Comparison of ENCODE assay signal across 25 cellular contexts in the genomic region with DNA sequence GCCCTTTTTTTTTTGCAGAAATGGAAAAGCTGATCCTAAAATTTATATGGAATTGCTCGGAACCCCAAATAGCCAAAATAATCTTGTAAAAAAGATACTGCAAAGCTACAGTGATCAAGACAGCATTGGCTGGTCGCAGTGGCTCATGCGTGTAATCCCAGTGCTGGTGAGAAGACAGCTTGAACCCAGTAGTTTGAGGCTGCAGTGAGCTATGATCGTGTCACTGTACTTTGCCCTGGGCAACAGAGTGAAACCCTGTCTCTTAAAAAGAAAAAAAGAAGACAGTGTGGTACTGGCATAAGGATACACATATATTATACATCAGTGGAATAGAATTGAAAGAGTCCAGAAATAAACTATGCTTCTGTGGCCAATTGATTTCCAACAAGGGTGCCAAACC. TPM values are rescaled to one million over a fixed set of nuclear protein-coding genes. Genes with fewer than 3 reads are reported as not detected.
DNase-seq lines count a peak whose midpoint lies in the region; ATAC-seq and TF ChIP-seq lines count a peak whose summit lies in the region.
"Had no signal": no experiment of that assay in that cellular context is flagged by ENCODE, and none has a peak within 500 bp of the region (broad histone marks: within the 10 kb centered on the region; RNA-seq: fewer than 3 reads in every experiment).

No MANE protein-coding gene starts in this region.

- peaks cover 57% of the 10 kb centered on the region for H3K79me2 ChIP-seq in Karpas-422 (ENCODE audit: low read length)

- no peak overlapping the region for H3K4me3 Mint-ChIP-seq in activated naive CD8-positive, alpha-beta T cell treated with anti-CD3 and anti-CD28 coated beads for 36 hours
- no peak overlapping the region for H3K4me3 Mint-ChIP-seq in activated naive CD8-positive, alpha-beta T cell treated with anti-CD3 and anti-CD28 coated beads, Interleukin-2, amount 50 U/mL, for 24 hours
- H3K4me3 Mint-ChIP-seq in activated T-helper 2 cell treated with anti-CD3 and anti-CD28 coated beads, Interferon-gamma antibody, Interleukin-2, Interleukin-4, amounts not matched to agents 10 μg/mL and 5 μg/mL and 100 μg/mL, durations not matched to agents 14 hours and 24 hours and 36 hours (ENCODE audit: low read depth): no peak overlapping the region
- H3K4me3 Mint-ChIP-seq: mesothelial cell of epicardium, neural crest cell had no signal

- no peak for TF ChIP-seq CTCF in upper lobe of right lung (IDR thresholded peaks at IDR 0.05)

- peak overlapping the region; percentile 95 for H3K27ac ChIP-seq in Karpas-422 (ENCODE audit: low read length)
- no peak overlapping the region for H3K27ac ChIP-seq in upper lobe of right lung

- intact Hi-C loops in activated T-helper 2 cell treated with anti-CD3 and anti-CD28 coated beads, Interferon-gamma antibody, Interleukin-2, Interleukin-4, amounts not matched to agents 10 μg/mL and 5 μg/mL and 100 μg/mL, durations not matched to agents 14 hours and 24 hours and 36 hours (cut with micrococcal nuclease): loop anchor here (2.0 to 10.0 kb wide), 3 partner anchors 21 to 303 kb away; partner anchors contain the start of genes CSAD, NPFF, TARBP2 and ZNF740
- intact Hi-C loops in upper lobe of right lung (cut with DNase I): no loop called here

- H3K27me3 ChIP-seq in Karpas-422 (ENCODE audit: low read length): no peaks in the 10 kb centered on the region
- no peaks in the 10 kb centered on the region for H3K27me3 ChIP-seq in upper lobe of right lung
- H3K27me3 ChIP-seq: transverse colon had no signal

- no peaks in the 10 kb centered on the region for H3K27me3 Mint-ChIP-seq in activated naive CD8-positive, alpha-beta T cell treated with anti-CD3 and anti-CD28 coated beads for 36 hours
- H3K27me3 Mint-ChIP-seq in activated naive CD8-positive, alpha-beta T cell treated with anti-CD3 and anti-CD28 coated beads, Interleukin-2, amount 50 U/mL, for 24 hours: no peaks in the 10 kb centered on the region
- no peaks in the 10 kb centered on the region for H3K27me3 Mint-ChIP-seq in activated T-helper 2 cell treated with anti-CD3 and anti-CD28 coated beads, Interferon-gamma antibody, Interleukin-2, Interleukin-4, amounts not matched to agents 10 μg/mL and 5 μg/mL and 100 μg/mL, durations not matched to agents 14 hours and 24 hours and 36 hours (ENCODE audit: low read depth)
- H3K27me3 Mint-ChIP-seq: stimulated activated naive CD8-positive, alpha-beta T cell treated with anti-CD3 and anti-CD28 coated beads, Interleukin-15, Interleukin-2, amounts not matched to agents 100 ng/mL and 50 ng/mL, for 24 hours had no signal

- H3K4me3 ChIP-seq in Karpas-422 (ENCODE audit: low read length): peak overlapping the region; percentile 47
- H3K4me3 ChIP-seq in upper lobe of right lung: no peak overlapping the region
- H3K4me3 ChIP-seq: transverse colon had no signal

- H3K9me2 ChIP-seq in Karpas-422 (replicated peaks; ENCODE audit: insufficient read depth, low read length): no peaks in the 10 kb centered on the region

- H3K36me3 ChIP-seq in Karpas-422 (ENCODE audit: insufficient read depth, low read length) (peaks cover 13% of the 10 kb centered on the region), upper lobe of right lung (no peaks in the 10 kb centered on the region)
- H3K36me3 ChIP-seq: transverse colon had no signal

- H3K9me3 Mint-ChIP-seq in activated naive CD8-positive, alpha-beta T cell treated with anti-CD3 and anti-CD28 coated beads for 36 hours: peaks cover 5% of the 10 kb centered on the region
- no peaks in the 10 kb centered on the region for H3K9me3 Mint-ChIP-seq in activated naive CD8-positive, alpha-beta T cell treated with anti-CD3 and anti-CD28 coated beads, Interleukin-2, amount 50 U/mL, for 24 hours
- no peaks in the 10 kb centered on the region for H3K9me3 Mint-ChIP-seq in activated T-helper 2 cell treated with anti-CD3 and anti-CD28 coated beads, Interferon-gamma antibody, Interleukin-2, Interleukin-4, amounts not matched to agents 10 μg/mL and 5 μg/mL and 100 μg/mL, durations not matched to agents 14 hours and 24 hours and 36 hours
- H3K9me3 Mint-ChIP-seq: mesothelial cell of epicardium; neural crest cell; stimulated activated naive CD8-positive, alpha-beta T cell treated with anti-CD3 and anti-CD28 coated beads, Interleukin-15, Interleukin-2, amounts not matched to agents 100 ng/mL and 50 ng/mL, for 24 hours had no signal

- DNase-seq in activated naive CD8-positive, alpha-beta T cell treated with anti-CD3 and anti-CD28 coated beads for 36 hours: no peak
- no peak for DNase-seq in activated naive CD8-positive, alpha-beta T cell treated with anti-CD3 and anti-CD28 coated beads, Interleukin-2, amount 50 U/mL, for 24 hours
- DNase-seq in Karpas-422: peak; percentile 65
- DNase-seq in activated T-helper 2 cell treated with anti-CD3 and anti-CD28 coated beads, Interferon-gamma antibody, Interleukin-2, Interleukin-4, amounts not matched to agents 10 μg/mL and 5 μg/mL and 100 μg/mL, durations not matched to agents 14 hours and 24 hours and 36 hours (ENCODE audit: low spot score): no peak
- peak; percentile 15 for DNase-seq in upper lobe of right lung
- no peak for DNase-seq in amniotic stem cell (lab: John Stamatoyannopoulos, UW)
- no peak for DNase-seq in middle frontal gyrus (ENCODE audit: extremely low spot score, low spot score)
- DNase-seq: caudate nucleus; COR-L47; dermis blood vessel endothelial cell; DND-41; HCEC 1CT; head of caudate nucleus; left cardiac atrium; NCI-H1105; NCI-H526 treated with DMSO at 0.1 percent for 48 hours; Right ventricle myocardium superior; stimulated activated CD4-positive, alpha-beta T cell treated with anti-CD3 and anti-CD28 coated beads, Interleukin-2, amount 100 ng/mL, for 48 hours; SW 1271; transverse colon had no signal

- no peaks in the 10 kb centered on the region for H4K20me1 ChIP-seq in Karpas-422 (ENCODE audit: insufficient read depth, low read depth, low read length)

- H3K9me3 ChIP-seq in Karpas-422 (ENCODE audit: low read length) (no peaks in the 10 kb centered on the region), upper lobe of right lung (no peaks in the 10 kb centered on the region)
- H3K9me3 ChIP-seq: transverse colon had no signal

- H2AFZ ChIP-seq in Karpas-422 (ENCODE audit: low read length): no peak overlapping the region

- peak overlapping the region; percentile 54 for H3K27ac Mint-ChIP-seq in activated naive CD8-positive, alpha-beta T cell treated with anti-CD3 and anti-CD28 coated beads for 36 hours
- H3K27ac Mint-ChIP-seq in activated naive CD8-positive, alpha-beta T cell treated with anti-CD3 and anti-CD28 coated beads, Interleukin-2, amount 50 U/mL, for 24 hours: no peak overlapping the region
- H3K27ac Mint-ChIP-seq in activated T-helper 2 cell treated with anti-CD3 and anti-CD28 coated beads, Interferon-gamma antibody, Interleukin-2, Interleukin-4, amounts not matched to agents 10 μg/mL and 5 μg/mL and 100 μg/mL, durations not matched to agents 14 hours and 24 hours and 36 hours: peak overlapping the region; percentile 9

- peak overlapping the region; percentile 74 for H3K4me2 ChIP-seq in Karpas-422 (ENCODE audit: low read depth, low read length, poor library complexity, severe bottlenecking)

- H3K9ac ChIP-seq in Karpas-422 (ENCODE audit: low read length): peak overlapping the region; percentile 62

- peaks cover 61% of the 10 kb centered on the region for H3K36me3 Mint-ChIP-seq in activated naive CD8-positive, alpha-beta T cell treated with anti-CD3 and anti-CD28 coated beads for 36 hours
- H3K36me3 Mint-ChIP-seq in activated naive CD8-positive, alpha-beta T cell treated with anti-CD3 and anti-CD28 coated beads, Interleukin-2, amount 50 U/mL, for 24 hours (ENCODE audit: low read depth): peaks cover 43% of the 10 kb centered on the region
- H3K36me3 Mint-ChIP-seq in activated T-helper 2 cell treated with anti-CD3 and anti-CD28 coated beads, Interferon-gamma antibody, Interleukin-2, Interleukin-4, amounts not matched to agents 10 μg/mL and 5 μg/mL and 100 μg/mL, durations not matched to agents 14 hours and 24 hours and 36 hours (ENCODE audit: low read depth): peaks cover 47% of the 10 kb centered on the region
- H3K36me3 Mint-ChIP-seq: mesothelial cell of epicardium had no signal

- H3K4me1 ChIP-seq in Karpas-422 (ENCODE audit: low read length) (peaks cover 74% of the 10 kb centered on the region), upper lobe of right lung (peaks cover 13% of the 10 kb centered on the region)

- peaks cover 71% of the 10 kb centered on the region for H3K4me1 Mint-ChIP-seq in activated naive CD8-positive, alpha-beta T cell treated with anti-CD3 and anti-CD28 coated beads for 36 hours
- H3K4me1 Mint-ChIP-seq in activated naive CD8-positive, alpha-beta T cell treated with anti-CD3 and anti-CD28 coated beads, Interleukin-2, amount 50 U/mL, for 24 hours: peaks cover 88% of the 10 kb centered on the region
- H3K4me1 Mint-ChIP-seq in activated T-helper 2 cell treated with anti-CD3 and anti-CD28 coated beads, Interferon-gamma antibody, Interleukin-2, Interleukin-4, amounts not matched to agents 10 μg/mL and 5 μg/mL and 100 μg/mL, durations not matched to agents 14 hours and 24 hours and 36 hours (ENCODE audit: low read depth): peaks cover 58% of the 10 kb centered on the region

- no peak for ATAC-seq in activated naive CD8-positive, alpha-beta T cell treated with anti-CD3 and anti-CD28 coated beads, Interleukin-2, amount 50 U/mL, for 24 hours
- ATAC-seq in upper lobe of right lung (no peak), GM18870 (IDR thresholded peaks at IDR 0.05; ENCODE audit: unreplicated experiment) (no peak)
- ATAC-seq: left cardiac atrium had no signal

RNA-seq across cellular contexts. Expression of gene ITGB7, which starts 5.4 kb away (rescaled TPM):
- 100 to 1,000 TPM; 102 to 105 TPM for total RNA-seq in activated naive CD8-positive, alpha-beta T cell treated with anti-CD3 and anti-CD28 coated beads for 36 hours
- 124 and 159 TPM in 2 replicates for total RNA-seq in Karpas-422 (2014; rRNA removed; shearing (Covaris generic); ENCODE audit: low replicate concordance)
- 200 and 208 TPM in 2 replicates for total RNA-seq in activated T-helper 2 cell treated with anti-CD3 and anti-CD28 coated beads, Interferon-gamma antibody, Interleukin-2, Interleukin-4, amounts not matched to agents 10 μg/mL and 5 μg/mL and 100 μg/mL, durations not matched to agents 14 hours and 24 hours and 36 hours
- total RNA-seq in upper lobe of right lung: 7.7 TPM
- total RNA-seq: endothelial cell of umbilical vein, neural crest cell had no signal

RNA-seq across cellular contexts. Expression of gene CSAD, which starts 20.9 kb away (rescaled TPM):
- total RNA-seq in activated naive CD8-positive, alpha-beta T cell treated with anti-CD3 and anti-CD28 coated beads for 36 hours: 10 to 100 TPM; 11.8 to 11.9 TPM
- total RNA-seq in Karpas-422 (2014; rRNA removed; shearing (Covaris generic); ENCODE audit: low replicate concordance): 13.1 and 19.2 TPM in 2 replicates
- 20.2 TPM in 2 replicates for total RNA-seq in activated T-helper 2 cell treated with anti-CD3 and anti-CD28 coated beads, Interferon-gamma antibody, Interleukin-2, Interleukin-4, amounts not matched to agents 10 μg/mL and 5 μg/mL and 100 μg/mL, durations not matched to agents 14 hours and 24 hours and 36 hours
- total RNA-seq in upper lobe of right lung: 41.7 TPM

RNA-seq across cellular contexts. Expression of gene ZNF740, which starts 21.1 kb away (rescaled TPM):
- total RNA-seq in activated naive CD8-positive, alpha-beta T cell treated with anti-CD3 and anti-CD28 coated beads for 36 hours: 10 to 100 TPM; 34.9 to 42.8 TPM
- total RNA-seq in Karpas-422 (2014; rRNA removed; shearing (Covaris generic); ENCODE audit: low replicate concordance): 24.0 and 30.6 TPM in 2 replicates
- 44.9 and 45.5 TPM in 2 replicates for total RNA-seq in activated T-helper 2 cell treated with anti-CD3 and anti-CD28 coated beads, Interferon-gamma antibody, Interleukin-2, Interleukin-4, amounts not matched to agents 10 μg/mL and 5 μg/mL and 100 μg/mL, durations not matched to agents 14 hours and 24 hours and 36 hours
- 46.8 TPM for total RNA-seq in upper lobe of right lung

RNA-seq across cellular contexts. Expression of gene RARG, which starts 30.4 kb away (rescaled TPM):
- 10 to 100 TPM; 22.7 to 26.0 TPM for total RNA-seq in activated naive CD8-positive, alpha-beta T cell treated with anti-CD3 and anti-CD28 coated beads for 36 hours
- total RNA-seq in Karpas-422 (2014; rRNA removed; shearing (Covaris generic); ENCODE audit: low replicate concordance): 1.7 and 6.5 TPM in 2 replicates
- 38.5 and 40.1 TPM in 2 replicates for total RNA-seq in activated T-helper 2 cell treated with anti-CD3 and anti-CD28 coated beads, Interferon-gamma antibody, Interleukin-2, Interleukin-4, amounts not matched to agents 10 μg/mL and 5 μg/mL and 100 μg/mL, durations not matched to agents 14 hours and 24 hours and 36 hours
- 23.8 TPM for total RNA-seq in upper lobe of right lung

Comparison
In these comparisons a context has a peak if more than half of its experiments do, and no peak if none do; other contexts are left out.
1. DNase-seq: peak in Karpas-422 (single experiment) and upper lobe of right lung (single experiment); none in activated naive CD8-positive, alpha-beta T cell treated with anti-CD3 and anti-CD28 coated beads for 36 hours (single experiment), activated naive CD8-positive, alpha-beta T cell treated with anti-CD3 and anti-CD28 coated beads, Interleukin-2, amount 50 U/mL, for 24 hours (single experiment), activated T-helper 2 cell treated with anti-CD3 and anti-CD28 coated beads, Interferon-gamma antibody, Interleukin-2, Interleukin-4, amounts not matched to agents 10 μg/mL and 5 μg/mL and 100 μg/mL, durations not matched to agents 14 hours and 24 hours and 36 hours (single experiment), amniotic stem cell (single experiment) and middle frontal gyrus (single experiment).
2. RNA of gene ITGB7, which starts 5.4 kb away (total RNA-seq): 200 to 208 TPM in activated T-helper 2 cell treated with anti-CD3 and anti-CD28 coated beads, Interferon-gamma antibody, Interleukin-2, Interleukin-4, amounts not matched to agents 10 μg/mL and 5 μg/mL and 100 μg/mL, durations not matched to agents 14 hours and 24 hours and 36 hours, 124 to 159 TPM in Karpas-422 and 102 to 105 TPM in activated naive CD8-positive, alpha-beta T cell treated with anti-CD3 and anti-CD28 coated beads for 36 hours; 7.7 TPM in upper lobe of right lung (single experiment); every median in the first group is over 10 times any median in the second.